Comparison of ENCODE assay signal across 27 cellular contexts in genomic region chr10:22486431-22486830, GRCh38.
"Had no signal": no experiment of that assay in that cellular context is flagged by ENCODE, and none has a peak within 500 bp of the region (broad histone marks: within the 10 kb centered on the region; RNA-seq: fewer than 3 reads in every experiment).

No MANE protein-coding gene starts in this region.

- H3K27me3 ChIP-seq: Peyer's patch had no signal

- H3K9me3 ChIP-seq: Peyer's patch had no signal

- H3K27me3 Mint-ChIP-seq: brain had no signal

- ATAC-seq: activated naive CD4-positive, alpha-beta T cell treated with anti-CD3 and anti-CD28 coated beads, Interleukin-2, amount 50 U/mL, for 72 hours; activated naive CD8-positive, alpha-beta T cell treated with anti-CD3 and anti-CD28 coated beads, Interleukin-2, amount 50 U/mL, for 24 hours; activated T-cell treated with anti-CD3 and anti-CD28 coated beads, Interleukin-2, amount 50 U/mL, for 4 hours; T-cell had no signal

- H3K4me3 ChIP-seq: Peyer's patch had no signal

- H3K4me3 Mint-ChIP-seq: activated B cell treated with CpG ODN at 0.5 μM for 24 hours; activated CD4-positive, alpha-beta memory T cell treated with anti-CD3 and anti-CD28 coated beads for 36 hours; activated CD4-positive, alpha-beta T cell treated with anti-CD3 and anti-CD28 coated beads, Interleukin-2, amount 10 ng/mL, durations not matched to agents 24 days and 14 days; activated naive CD8-positive, alpha-beta T cell treated with anti-CD3 and anti-CD28 coated beads, Interleukin-2, amount 50 U/mL, for 24 hours; activated T-cell treated with anti-CD3 and anti-CD28 coated beads, Interleukin-2, amount 50 U/mL, for 4 hours; brain; central memory CD8-positive, alpha-beta T cell; T-cell had no signal

- DNase-seq: activated B cell treated with CpG ODN at 0.5 μM for 24 hours; activated CD4-positive, alpha-beta memory T cell treated with anti-CD3 and anti-CD28 coated beads for 36 hours; activated CD4-positive, alpha-beta T cell treated with anti-CD3 and anti-CD28 coated beads for 1 hour; activated CD4-positive, alpha-beta T cell treated with anti-CD3 and anti-CD28 coated beads, Interleukin-2, amount 10 ng/mL, durations not matched to agents 24 days and 14 days; activated CD8-positive, alpha-beta memory T cell treated with anti-CD3 and anti-CD28 coated beads for 24 hours; activated effector memory CD4-positive, alpha-beta T cell treated with anti-CD3 and anti-CD28 coated beads, Interleukin-2, amount 50 U/mL, for 16 hours; activated naive CD4-positive, alpha-beta T cell treated with Interleukin-2 at 50 U/mL for 16 hours; activated naive CD8-positive, alpha-beta T cell treated with anti-CD3 and anti-CD28 coated beads, Interleukin-2, amount 50 U/mL, for 24 hours; activated T-cell treated with anti-CD3 and anti-CD28 coated beads, Interleukin-2, amount 50 U/mL, for 4 hours; amygdala; Kasumi-1; KBM-7; NCI-H1048; NCI-H1417 treated with DMSO at 0.1 percent for 48 hours; NCI-H1694; NCI-H2029; NCI-H2107; NCI-H2171 treated with DMSO at 0.1 percent for 48 hours; NCI-H524; Peyer's patch; SHP77 treated with DMSO at 0.1 percent for 48 hours; T-cell; T-helper 2 cell; T1000 had no signal

- H3K36me3 ChIP-seq: Peyer's patch had no signal

- H3K27ac ChIP-seq: Peyer's patch had no signal

- H3K9me3 Mint-ChIP-seq: activated B cell treated with CpG ODN at 0.5 μM for 24 hours; activated CD4-positive, alpha-beta memory T cell treated with anti-CD3 and anti-CD28 coated beads for 36 hours; activated naive CD4-positive, alpha-beta T cell treated with anti-CD3 and anti-CD28 coated beads, Interleukin-2, amount 50 U/mL, for 72 hours; activated naive CD8-positive, alpha-beta T cell treated with anti-CD3 and anti-CD28 coated beads, Interleukin-2, amount 50 U/mL, for 24 hours; activated T-cell treated with anti-CD3 and anti-CD28 coated beads, Interleukin-2, amount 50 U/mL, for 4 hours; central memory CD8-positive, alpha-beta T cell; T-cell had no signal

- H3K27ac Mint-ChIP-seq: activated B cell treated with CpG ODN at 0.5 μM for 24 hours; activated CD4-positive, alpha-beta memory T cell treated with anti-CD3 and anti-CD28 coated beads for 36 hours; activated CD4-positive, alpha-beta T cell treated with anti-CD3 and anti-CD28 coated beads, Interleukin-2, amount 10 ng/mL, durations not matched to agents 24 days and 14 days; activated naive CD4-positive, alpha-beta T cell treated with anti-CD3 and anti-CD28 coated beads, Interleukin-2, amount 50 U/mL, for 72 hours; activated naive CD8-positive, alpha-beta T cell treated with anti-CD3 and anti-CD28 coated beads, Interleukin-2, amount 50 U/mL, for 24 hours; brain; T-cell had no signal

- H3K36me3 Mint-ChIP-seq: activated CD4-positive, alpha-beta memory T cell treated with anti-CD3 and anti-CD28 coated beads for 36 hours; brain; T-cell had no signal
